ENCODE assay signal across 14 cellular contexts in genomic region chr9:89865357-89865756, GRCh38.
A peak's percentile ranks its signal among the peaks of the same experiment; 100 is the strongest.
DNase-seq lines count a peak whose midpoint lies in the region; ATAC-seq and TF ChIP-seq lines count a peak whose summit lies in the region.
"Had no signal": no experiment of that assay in that cellular context is flagged by ENCODE, and none has a peak within 500 bp of the region (broad histone marks: within the 10 kb centered on the region; RNA-seq: fewer than 3 reads in every experiment).

No MANE protein-coding gene starts in this region.

- no peak overlapping the region for H2AFZ ChIP-seq in osteoblast (ENCODE audit: low read length)

- peaks cover 0 to 4% of the 10 kb centered on the region in 2 donors for H3K27me3 Mint-ChIP-seq in T-cell
- H3K27me3 Mint-ChIP-seq: CD4-positive, alpha-beta T cell had no signal

- 0 out of 22 replicates have a peak overlapping the region, but pooled peaks of 1 of the 11 experiments have one; percentile 5 for H3K9ac ChIP-seq in BLaER1 treated with 17β-estradiol and CSF1 and Interleukin-3, amounts not matched to agents 10 nM and 100 nM

- H3K4me1 ChIP-seq in BLaER1 treated with 17β-estradiol and CSF1 and Interleukin-3, amounts not matched to agents 10 nM and 100 nM, result peaks cover 15 to 67% (median 53%) of the 10 kb centered on the region in 10 experiments
- H3K4me1 ChIP-seq in Peyer's patch (no peaks in the 10 kb centered on the region), osteoblast (ENCODE audit: insufficient read depth, low read length) (no peaks in the 10 kb centered on the region), tibial artery (no peaks in the 10 kb centered on the region)
- H3K4me1 ChIP-seq: A549, HAP-1 had no signal

- DNase-seq in Peyer's patch, result peak in 2 of 3 donors; percentile 26 to 30
- peak; percentile 73 for DNase-seq in osteoblast (ENCODE audit: insufficient read length, low spot score, missing footprints)
- peak; percentile 18 to 46 for DNase-seq in tibial artery
- no peak for DNase-seq in T-cell
- no peak for DNase-seq in AML-193 (lab: John Stamatoyannopoulos, UW)
- DNase-seq: Calu3; CD4-positive, alpha-beta T cell; DMS 273 treated with DMSO at 0.1 percent for 48 hours; DMS79 had no signal

- H3K4me2 ChIP-seq in BLaER1 treated with 17β-estradiol and CSF1 and Interleukin-3, amounts not matched to agents 10 nM and 100 nM, result peak overlapping the region; percentile 5 to 89 (median 83)
- no peak overlapping the region for H3K4me2 ChIP-seq in osteoblast (ENCODE audit: insufficient read depth, low read length)
- H3K4me2 ChIP-seq: A549 had no signal

- no peaks in the 10 kb centered on the region for H3K9me3 ChIP-seq in BLaER1 treated with 17β-estradiol and CSF1 and Interleukin-3, amounts not matched to agents 10 nM and 100 nM (replicated peaks in 1 of 11)
- H3K9me3 ChIP-seq in Peyer's patch (no peaks in the 10 kb centered on the region), osteoblast (ENCODE audit: low read depth, low read length) (no peaks in the 10 kb centered on the region), tibial artery (no peaks in the 10 kb centered on the region)
- H3K9me3 ChIP-seq: A549, HAP-1 had no signal

- CTCF ChIA-PET in T-cell (lab: Charles Lee), result no interaction called here

- POLR2A ChIA-PET in T-cell (lab: Charles Lee), result no interaction called here

- H3K27ac Mint-ChIP-seq in T-cell, result no peak overlapping the region
- H3K27ac Mint-ChIP-seq: CD4-positive, alpha-beta T cell; IgD-negative memory B cell had no signal

- intact Hi-C loops in tibial artery (cut with DNase I; ENCODE audit: low total_unique reads), result no loop called here

- peak overlapping the region in 1 of 11 experiments; percentile 5; a peak in 1 of 22 replicates for H3K27ac ChIP-seq in BLaER1 treated with 17β-estradiol and CSF1 and Interleukin-3, amounts not matched to agents 10 nM and 100 nM
- H3K27ac ChIP-seq in Peyer's patch (no peak overlapping the region), osteoblast (ENCODE audit: low read depth, low read length) (no peak overlapping the region), tibial artery (no peak overlapping the region)
- H3K27ac ChIP-seq: A549 had no signal

- no peaks in the 10 kb centered on the region for H3K36me3 ChIP-seq in BLaER1 treated with 17β-estradiol and CSF1 and Interleukin-3, amounts not matched to agents 10 nM and 100 nM
- H3K36me3 ChIP-seq in Peyer's patch (no peaks in the 10 kb centered on the region), osteoblast (ENCODE audit: insufficient read depth, low read length) (no peaks in the 10 kb centered on the region), tibial artery (no peaks in the 10 kb centered on the region)
- H3K36me3 ChIP-seq: HAP-1 had no signal

- H4K20me1 ChIP-seq in BLaER1 treated with 17β-estradiol and CSF1 and Interleukin-3, amounts not matched to agents 10 nM and 100 nM, result peaks cover 0 to 9% (median 0%) of the 10 kb centered on the region in 11 experiments; a peak in 4 of 22 replicates
- H4K20me1 ChIP-seq in osteoblast (ENCODE audit: insufficient read depth, low read length), result no peaks in the 10 kb centered on the region

- H3K4me3 Mint-ChIP-seq in T-cell, result no peak overlapping the region
- H3K4me3 Mint-ChIP-seq: CD4-positive, alpha-beta T cell; IgD-negative memory B cell had no signal

- no peak overlapping the region for H3K4me3 ChIP-seq in BLaER1 treated with 17β-estradiol and CSF1 and Interleukin-3, amounts not matched to agents 10 nM and 100 nM
- H3K4me3 ChIP-seq in Peyer's patch (no peak overlapping the region), osteoblast (ENCODE audit: insufficient read depth, low read length) (no peak overlapping the region), tibial artery (no peak overlapping the region)
- H3K4me3 ChIP-seq: A549, HAP-1 had no signal

- no peak for TF ChIP-seq POLR2A in Peyer's patch (IDR thresholded peaks at IDR 0.05)

- ATAC-seq in HG02973 (IDR thresholded peaks at IDR 0.05; ENCODE audit: unreplicated experiment) (no peak), T-cell (replicated peaks in 1 of 4) (no peak)
- ATAC-seq: A549 had no signal

- no peaks in the 10 kb centered on the region for H3K36me3 Mint-ChIP-seq in T-cell
- H3K36me3 Mint-ChIP-seq: IgD-negative memory B cell had no signal

- H3K79me2 ChIP-seq in osteoblast (ENCODE audit: insufficient read depth, low read length), result no peaks in the 10 kb centered on the region

- no peak for TF ChIP-seq CTCF in Peyer's patch (IDR thresholded peaks at IDR 0.05)
- TF ChIP-seq CTCF in osteoblast (IDR thresholded peaks at IDR 0.05; ENCODE audit: extremely low read depth, low read depth, low read length), result no peak
- TF ChIP-seq CTCF in tibial artery (IDR thresholded peaks at IDR 0.05), result no peak

- H3K4me1 Mint-ChIP-seq in T-cell, result no peaks in the 10 kb centered on the region

- peaks cover 0 to 8% (median 0%) of the 10 kb centered on the region in 11 experiments; a peak in 1 of 22 replicates for H3K27me3 ChIP-seq in BLaER1 treated with 17β-estradiol and CSF1 and Interleukin-3, amounts not matched to agents 10 nM and 100 nM
- H3K27me3 ChIP-seq in Peyer's patch (no peaks in the 10 kb centered on the region), osteoblast (ENCODE audit: insufficient read depth, low read length) (no peaks in the 10 kb centered on the region), tibial artery (no peaks in the 10 kb centered on the region)

- H3K9me3 Mint-ChIP-seq in T-cell, result no peaks in the 10 kb centered on the region
- H3K9me3 Mint-ChIP-seq: CD4-positive, alpha-beta T cell; IgD-negative memory B cell had no signal

Comparison
In these comparisons a context has a peak if more than half of its experiments do, and no peak if none do; other contexts are left out.
1. DNase-seq: peak in Peyer's patch (2 of 3), osteoblast (single experiment) and tibial artery (2 of 2); none in T-cell (0 of 34) and AML-193 (0 of 2).